In genomic region chr2:37189452-37190153, GRCh38 we compare ENCODE assay signal across 8 cellular contexts. TPM values are rescaled to one million over a fixed set of nuclear protein-coding genes. Genes with fewer than 3 reads are reported as not detected.
DNase-seq lines count a peak whose midpoint lies in the region; ATAC-seq and TF ChIP-seq lines count a peak whose summit lies in the region.

No MANE protein-coding gene starts in this region.

- intact Hi-C loops in ovary (cut with DNase I), result no loop called here

- DNase-seq in H4 (ENCODE audit: low spot score), result peak; percentile 40
- peak; percentile 84 for DNase-seq in NOMO-1 treated with DMSO at 0.1 percent for 48 hours (lab: John Stamatoyannopoulos, UW; ENCODE audit: unreplicated experiment)
- peak; percentile 93 for DNase-seq in epithelial cell of esophagus (ENCODE audit: low read depth)
- DNase-seq in ovary, result peak; percentile 48 to 68 (median 51)
- no peak for DNase-seq in SHP77 (lab: John Stamatoyannopoulos, UW)
- no peak for DNase-seq in stimulated activated CD4-positive, alpha-beta T cell treated with anti-CD3 and anti-CD28 coated beads, Interleukin-1b, Interleukin-23, amount 100 ng/mL, for 48 hours

- H3K9me3 ChIP-seq in ovary, result no peaks in the 10 kb centered on the region

- WGBS in ovary, 3 donors, result 64 to 68% (median 66%) methylated on average over 6 of the region's 6 CpGs

- TF ChIP-seq CTCF in epithelial cell of esophagus (IDR thresholded peaks at IDR 0.05; ENCODE audit: insufficient read depth, low read depth, low read length, missing control alignments) (peak; percentile 27), ovary (IDR thresholded peaks at IDR 0.05) (no peak)

- no peaks in the 10 kb centered on the region for H3K27me3 ChIP-seq in ovary

- TF ChIP-seq EP300 in ovary (IDR thresholded peaks at IDR 0.05), result no peak

- H3K4me3 ChIP-seq in epithelial cell of esophagus (ENCODE audit: low read length) (no peak overlapping the region), ovary (no peak overlapping the region)

- no peaks in the 10 kb centered on the region for H3K4me1 ChIP-seq in ovary (ENCODE audit: insufficient read depth)

- ATAC-seq in GM19455 (IDR thresholded peaks at IDR 0.05; ENCODE audit: unreplicated experiment), result no peak
- ATAC-seq in GM21381 (IDR thresholded peaks at IDR 0.05; ENCODE audit: unreplicated experiment), result no peak

- peak overlapping the region in 1 of 2 donors; percentile 31 for H3K27ac ChIP-seq in ovary

- no peaks in the 10 kb centered on the region for H3K36me3 ChIP-seq in ovary

- TF ChIP-seq POLR2A in ovary (IDR thresholded peaks at IDR 0.05), result no peak

RNA-seq across cellular contexts. Expression of gene SULT6B1, which starts 1.1 kb away (rescaled TPM):
- 0.66 TPM in 1 of 2 replicates, not detected in the other for total RNA-seq in H4 (2014; rRNA removed; shearing (Covaris generic))
- total RNA-seq in ovary, result not detected
- polyA plus RNA-seq in ovary, result not detected

RNA-seq across cellular contexts. Expression of gene CEBPZOS, which starts 6.7 kb away (rescaled TPM):
- total RNA-seq in H4 (2014; rRNA removed; shearing (Covaris generic)), result 7.2 and 8.8 TPM in 2 replicates
- total RNA-seq in ovary, result 10 to 100 TPM; 22.6 to 47.4 (median 44.8) TPM
- polyA plus RNA-seq in ovary, result 10 to 100 TPM; 33.0 to 41.1 TPM

RNA-seq across cellular contexts. Expression of gene EIF2AK2, which starts 32.8 kb away (rescaled TPM):
- 15.0 and 18.5 TPM in 2 replicates for total RNA-seq in H4 (2014; rRNA removed; shearing (Covaris generic))
- total RNA-seq in ovary, result 10 to 100 TPM; 18.8 to 63.2 (median 44.2) TPM
- 10 to 100 TPM; 12.0 to 39.4 TPM for polyA plus RNA-seq in ovary

RNA-seq across cellular contexts. Expression of gene CEBPZ, which starts 41.8 kb away (rescaled TPM):
- total RNA-seq in H4 (2014; rRNA removed; shearing (Covaris generic)), result 9.1 and 15.6 TPM in 2 replicates
- total RNA-seq in ovary, result 10 to 100 TPM; 27.0 to 56.5 (median 49.3) TPM
- 10 to 100 TPM; 24.0 to 41.8 TPM for polyA plus RNA-seq in ovary

RNA-seq across cellular contexts. Expression of gene NDUFAF7, which starts 41.9 kb away (rescaled TPM):
- total RNA-seq in H4 (2014; rRNA removed; shearing (Covaris generic)), result 2.7 and 2.9 TPM in 2 replicates
- total RNA-seq in ovary, result 10 to 100 TPM; 12.3 to 17.9 (median 14.7) TPM
- polyA plus RNA-seq in ovary, result 10 to 100 TPM; 11.3 to 11.5 TPM

Comparison
In these comparisons a context has a peak if more than half of its experiments do, and no peak if none do; other contexts are left out.
1. DNase-seq: peak in H4 (single experiment), NOMO-1 treated with DMSO at 0.1 percent for 48 hours (single experiment), epithelial cell of esophagus (single experiment) and ovary (5 of 5); none in SHP77 (0 of 2) and stimulated activated CD4-positive, alpha-beta T cell treated with anti-CD3 and anti-CD28 coated beads, Interleukin-1b, Interleukin-23, amount 100 ng/mL, for 48 hours (single experiment).